1 cellular context compared by ENCODE assay signal in genomic region chr21:43211085-43212071, GRCh38.
TF ChIP-seq lines count a peak whose summit lies in the region.

No MANE protein-coding gene starts in this region.

TF ChIP-seq in A549, 52 proteins besides CTCF, POLR2A, EP300 and RAD21 (continued from another document):
- TF ChIP-seq USF2 (IDR thresholded peaks at IDR 0.05), result no peak
- no peak for TF ChIP-seq NFE2L2 (conservative IDR thresholded peaks at IDR 0.05; ENCODE audit: low read length)
- no peak for TF ChIP-seq ESRRA (IDR thresholded peaks at IDR 0.05; ENCODE audit: borderline replicate concordance, low read length)
- no peak for TF ChIP-seq ZSCAN20 (CRISPR knock-in tag; IDR thresholded peaks at IDR 0.05)
- TF ChIP-seq ZC3H11A (IDR thresholded peaks at IDR 0.05), result no peak
- no peak for TF ChIP-seq CEBPB (IDR thresholded peaks at IDR 0.05)
- TF ChIP-seq HMGXB4 (CRISPR knock-in tag; IDR thresholded peaks at IDR 0.05; ENCODE audit: borderline replicate concordance), result no peak
- TF ChIP-seq MAFK (IDR thresholded peaks at IDR 0.05; ENCODE audit: partially characterized antibody), result no peak
- no peak for TF ChIP-seq PHF8 (IDR thresholded peaks at IDR 0.05; ENCODE audit: borderline replicate concordance, low read depth)
